9 cellular contexts compared by ENCODE assay signal in the genomic region with DNA sequence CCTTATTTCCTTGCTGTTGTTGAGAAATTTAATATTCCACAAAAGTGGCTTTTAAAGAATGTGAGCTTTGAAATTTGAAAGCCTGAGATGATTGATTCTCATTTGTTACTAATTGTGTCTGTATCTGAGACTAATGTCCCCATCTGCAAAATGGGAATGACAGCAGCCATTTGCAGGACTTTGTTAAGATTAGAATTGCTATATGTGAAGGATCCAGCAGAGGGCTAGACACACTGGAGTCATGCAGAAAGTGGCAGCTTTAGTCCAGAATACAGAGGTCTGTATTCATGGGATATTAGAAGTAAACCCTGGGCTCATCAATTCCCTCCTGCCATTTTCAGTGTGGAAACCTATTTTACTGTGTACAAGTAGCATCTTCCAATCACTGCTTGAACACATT.
A peak's percentile ranks its signal among the peaks of the same experiment; 100 is the strongest.
DNase-seq lines count a peak whose midpoint lies in the region; ATAC-seq, FAIRE-seq and TF ChIP-seq lines count a peak whose summit lies in the region.
"Had no signal": no experiment of that assay in that cellular context is flagged by ENCODE, and none has a peak within 500 bp of the region (broad histone marks: within the 10 kb centered on the region; RNA-seq: fewer than 3 reads in every experiment).

No MANE protein-coding gene starts in this region.

- POLR2A ChIA-PET in Panc1 (lab: Charles Lee), result no interaction called here
- POLR2A ChIA-PET in HepG2 (lab: Yijun Ruan, JAX), result no interaction called here

- peak; percentile 48 for TF ChIP-seq CTCF in Panc1 (IDR thresholded peaks at IDR 0.05)
- TF ChIP-seq CTCF in HepG2 (CRISPR knock-in tag; IDR thresholded peaks at IDR 0.05), result peak; percentile 30; the same call in 1 of the 2 replicates
- TF ChIP-seq CTCF in smooth muscle cell (IDR thresholded peaks at IDR 0.05; ENCODE audit: borderline replicate concordance, insufficient read depth, poor library complexity, severe bottlenecking), result no peak

- H3K4me2 ChIP-seq in HepG2 (ENCODE audit: low read depth, low read length) (no peak overlapping the region), smooth muscle cell (no peak overlapping the region)

- CTCF ChIA-PET in Panc1 (lab: Charles Lee), result interaction anchor here (0.6 kb wide), 1 partner anchor 15 kb away, joined by 7 read pairs; no protein-coding TSS in a partner anchor
- CTCF ChIA-PET in HepG2 (lab: Yijun Ruan, JAX; ENCODE audit: low intra/inter-chr PET ratio, low total read pairs), result no interaction called here

- intact Hi-C loops in Panc1 (cut with micrococcal nuclease; ENCODE audit: unreplicated experiment) (loop anchor here (10.0 kb wide), 1 partner anchor 415 kb away; no protein-coding TSS in a partner anchor), HepG2 (cut with micrococcal nuclease; ENCODE audit: unreplicated experiment) (no loop called here)

- H3K4me1 Mint-ChIP-seq in stimulated activated memory B cell treated with anti-CD40 and anti-IgM and Interleukin-4, amounts not matched to agents 10 μg/mL and 1 μg/mL and 100 μg/mL, for 72 hours, result no peaks in the 10 kb centered on the region
- H3K4me1 Mint-ChIP-seq: activated naive CD4-positive, alpha-beta T cell treated with anti-CD3 and anti-CD28 coated beads, Interleukin-2, amount 50 U/mL, for 24 hours; memory B cell had no signal

- H3K79me2 ChIP-seq in HepG2 (ENCODE audit: insufficient read depth, low read length), result no peaks in the 10 kb centered on the region
- no peaks in the 10 kb centered on the region for H3K79me2 ChIP-seq in smooth muscle cell (ENCODE audit: low read depth)

- TF ChIP-seq RAD21 in HepG2 (CRISPR knock-in tag; IDR thresholded peaks at IDR 0.05), result no peak

- no peak for TF ChIP-seq EP300 in HepG2 (IDR thresholded peaks at IDR 0.05; ENCODE audit: low read depth in 2 of 2, low read length in 2 of 2)
- TF ChIP-seq EP300 in HepG2 (CRISPR knock-in tag; IDR thresholded peaks at IDR 0.05; ENCODE audit: borderline replicate concordance), result no peak

- H3K9ac ChIP-seq in HepG2 (ENCODE audit: insufficient read depth, low read depth, low read length) (no peak overlapping the region), smooth muscle cell (ENCODE audit: low read depth) (no peak overlapping the region)

- H2AFZ ChIP-seq in HepG2 (ENCODE audit: low read length) (no peak overlapping the region), smooth muscle cell (ENCODE audit: low read depth) (no peak overlapping the region)

- BruUV-seq in Panc1 (replicated peaks; lab: Mats Ljungman, UMichigan), result no TSS peak
- no TSS peak for BruUV-seq in HepG2 (replicated peaks; lab: Mats Ljungman, UMichigan)

- no peak for FAIRE-seq in HepG2 (lab: Jason Lieb, UNC)

- no peak for TF ChIP-seq POLR2A in HepG2 (IDR thresholded peaks at IDR 0.05; ENCODE audit: insufficient read depth in 1 of 2, low read depth in 2 of 2, low read length in 2 of 2)

- in situ Hi-C loops in Panc1 (cut with HindIII; ENCODE audit: low pct_unique_long_range_greater_than_20kb, low sequenced_read_pairs) (no loop called here), HepG2 (cut with HindIII; ENCODE audit: extremely low pct_ligation_motif_present, low pct_unique_long_range_greater_than_20kb) (no loop called here)

- H3K9me3 Mint-ChIP-seq in stimulated activated memory B cell treated with anti-CD40 and anti-IgM and Interleukin-4, amounts not matched to agents 10 μg/mL and 1 μg/mL and 100 μg/mL, for 72 hours, result no peaks in the 10 kb centered on the region
- H3K9me3 Mint-ChIP-seq: activated naive CD4-positive, alpha-beta T cell treated with anti-CD3 and anti-CD28 coated beads, Interleukin-2, amount 50 U/mL, for 24 hours; memory B cell had no signal

- no peak overlapping the region for H3K4me3 Mint-ChIP-seq in stimulated activated memory B cell treated with anti-CD40 and anti-IgM and Interleukin-4, amounts not matched to agents 10 μg/mL and 1 μg/mL and 100 μg/mL, for 72 hours
- H3K4me3 Mint-ChIP-seq: activated naive CD4-positive, alpha-beta T cell treated with anti-CD3 and anti-CD28 coated beads, Interleukin-2, amount 50 U/mL, for 24 hours; memory B cell had no signal

- H3K27me3 ChIP-seq in Panc1 (ENCODE audit: control insufficient read depth, insufficient read depth, low read length) (no peaks in the 10 kb centered on the region), HepG2 (ENCODE audit: control insufficient read depth in 1 of 2, insufficient read depth in 2 of 2, low read length in 2 of 2) (no peaks in the 10 kb centered on the region), smooth muscle cell (ENCODE audit: low read depth) (no peaks in the 10 kb centered on the region)

- no peaks in the 10 kb centered on the region for H4K20me1 ChIP-seq in HepG2 (ENCODE audit: insufficient read depth, low read length)
- no peaks in the 10 kb centered on the region for H4K20me1 ChIP-seq in smooth muscle cell (ENCODE audit: low read depth)

- H3K36me3 Mint-ChIP-seq in stimulated activated memory B cell treated with anti-CD40 and anti-IgM and Interleukin-4, amounts not matched to agents 10 μg/mL and 1 μg/mL and 100 μg/mL, for 72 hours, result no peaks in the 10 kb centered on the region
- H3K36me3 Mint-ChIP-seq: activated naive CD4-positive, alpha-beta T cell treated with anti-CD3 and anti-CD28 coated beads, Interleukin-2, amount 50 U/mL, for 24 hours; memory B cell had no signal

- H3K27ac Mint-ChIP-seq in stimulated activated memory B cell treated with anti-CD40 and anti-IgM and Interleukin-4, amounts not matched to agents 10 μg/mL and 1 μg/mL and 100 μg/mL, for 72 hours, result no peak overlapping the region
- H3K27ac Mint-ChIP-seq: activated naive CD4-positive, alpha-beta T cell treated with anti-CD3 and anti-CD28 coated beads, Interleukin-2, amount 50 U/mL, for 24 hours; memory B cell had no signal

- H3K4me3 ChIP-seq in Panc1 (ENCODE audit: low read depth in 2 of 2, low read length in 2 of 2) (no peak overlapping the region), HepG2 (replicated peaks in 1 of 3; ENCODE audit: insufficient read depth in 1 of 3, low read depth in 2 of 3, low read length in 3 of 3) (no peak overlapping the region), smooth muscle cell (no peak overlapping the region)

- DNase-seq in Panc1 (ENCODE audit: low read depth, low spot score) (peak; percentile 10), HepG2 (ENCODE audit: low spot score) (no peak), smooth muscle cell (lab: John Stamatoyannopoulos, UW; ENCODE audit: unreplicated experiment) (no peak)
- DNase-seq in activated CD8-positive, alpha-beta memory T cell treated with anti-CD3 and anti-CD28 coated beads, Interleukin-2, amount 50 U/mL, for 48 hours, result no peak

- no peaks in the 10 kb centered on the region for H3K27me3 Mint-ChIP-seq in stimulated activated memory B cell treated with anti-CD40 and anti-IgM and Interleukin-4, amounts not matched to agents 10 μg/mL and 1 μg/mL and 100 μg/mL, for 72 hours
- H3K27me3 Mint-ChIP-seq: activated naive CD4-positive, alpha-beta T cell treated with anti-CD3 and anti-CD28 coated beads, Interleukin-2, amount 50 U/mL, for 24 hours had no signal

- ATAC-seq in GM18519 (IDR thresholded peaks at IDR 0.05; ENCODE audit: low FRiP score, unreplicated experiment) (peak; percentile 44), HG02759 (IDR thresholded peaks at IDR 0.05; ENCODE audit: unreplicated experiment) (peak; percentile 62), Panc1 (no peak), HepG2 (peak; percentile 76)
- no peak for ATAC-seq in stimulated activated memory B cell treated with anti-CD40 and anti-IgM and Interleukin-4, amounts not matched to agents 10 μg/mL and 1 μg/mL and 100 μg/mL, for 72 hours

- H3K4me1 ChIP-seq in Panc1 (ENCODE audit: control insufficient read depth, insufficient read depth, low read length) (no peaks in the 10 kb centered on the region), HepG2 (ENCODE audit: insufficient read depth, low read length) (no peaks in the 10 kb centered on the region), smooth muscle cell (ENCODE audit: low read depth) (no peaks in the 10 kb centered on the region)

- H3K9me3 ChIP-seq in Panc1 (ENCODE audit: control insufficient read depth, insufficient read depth, low read depth, low read length) (no peaks in the 10 kb centered on the region), HepG2 (ENCODE audit: low read length) (no peaks in the 10 kb centered on the region), smooth muscle cell (replicated peaks; ENCODE audit: low read depth) (no peaks in the 10 kb centered on the region)

- H3K27ac ChIP-seq in Panc1 (ENCODE audit: low read length) (no peak overlapping the region), HepG2 (ENCODE audit: extremely low read length, insufficient read depth, low read length) (no peak overlapping the region), smooth muscle cell (ENCODE audit: low read depth) (no peak overlapping the region)

- no peaks in the 10 kb centered on the region for H3F3A ChIP-seq in smooth muscle cell (ENCODE audit: low read depth)

- H3K36me3 ChIP-seq in Panc1 (ENCODE audit: control insufficient read depth, insufficient read depth, low read length) (no peaks in the 10 kb centered on the region), HepG2 (replicated peaks in 1 of 2; ENCODE audit: control insufficient read depth in 1 of 2, insufficient read depth in 2 of 2, low read length in 2 of 2) (no peaks in the 10 kb centered on the region), smooth muscle cell (ENCODE audit: low read depth) (no peaks in the 10 kb centered on the region)

TF ChIP-seq in HepG2, 621 proteins besides CTCF, POLR2A, EP300 and RAD21:
- TF ChIP-seq, protein P1, sequence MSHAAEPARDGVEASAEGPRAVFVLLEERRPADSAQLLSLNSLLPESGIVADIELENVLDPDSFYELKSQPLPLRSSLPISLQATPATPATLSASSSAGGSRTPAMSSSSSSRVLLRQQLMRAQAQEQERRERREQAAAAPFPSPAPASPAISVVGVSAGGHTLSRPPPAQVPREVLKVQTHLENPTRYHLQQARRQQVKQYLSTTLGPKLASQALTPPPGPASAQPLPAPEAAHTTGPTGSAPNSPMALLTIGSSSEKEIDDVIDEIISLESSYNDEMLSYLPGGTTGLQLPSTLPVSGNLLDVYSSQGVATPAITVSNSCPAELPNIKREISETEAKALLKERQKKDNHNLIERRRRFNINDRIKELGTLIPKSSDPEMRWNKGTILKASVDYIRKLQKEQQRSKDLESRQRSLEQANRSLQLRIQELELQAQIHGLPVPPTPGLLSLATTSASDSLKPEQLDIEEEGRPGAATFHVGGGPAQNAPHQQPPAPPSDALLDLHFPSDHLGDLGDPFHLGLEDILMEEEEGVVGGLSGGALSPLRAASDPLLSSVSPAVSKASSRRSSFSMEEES (CRISPR knock-in tag; IDR thresholded peaks at IDR 0.05), result no peak
- TF ChIP-seq SNAI1 (CRISPR knock-in tag; IDR thresholded peaks at IDR 0.05; ENCODE audit: borderline replicate concordance) (no peak), ELF4 (CRISPR knock-in tag; IDR thresholded peaks at IDR 0.05; ENCODE audit: borderline replicate concordance) (no peak), ZNF629 (CRISPR knock-in tag; conservative IDR thresholded peaks at IDR 0.05) (peak; percentile 75)

Comparison
In these comparisons a context has a peak if more than half of its experiments do, and no peak if none do; other contexts are left out.
1. ATAC-seq: peak in GM18519 (single experiment), HG02759 (single experiment) and HepG2 (single experiment); none in Panc1 (single experiment) and stimulated activated memory B cell treated with anti-CD40 and anti-IgM and Interleukin-4, amounts not matched to agents 10 μg/mL and 1 μg/mL and 100 μg/mL, for 72 hours (single experiment).